In genomic region chr17:75864448-75864871, GRCh38 we compare ENCODE assay signal across 8 cellular contexts. TPM values are rescaled to one million over a fixed set of nuclear protein-coding genes. Genes with fewer than 3 reads are reported as not detected.
A peak's percentile ranks its signal among the peaks of the same experiment; 100 is the strongest.
DNase-seq lines count a peak whose midpoint lies in the region; ATAC-seq and TF ChIP-seq lines count a peak whose summit lies in the region.

No MANE protein-coding gene starts in this region.

- H3K36me3 ChIP-seq in SJCRH30 = no peaks in the 10 kb centered on the region
- no peaks in the 10 kb centered on the region for H3K36me3 ChIP-seq in rectal smooth muscle tissue (ENCODE audit: control insufficient read depth, insufficient read depth, low read length)

- peaks cover 3% of the 10 kb centered on the region for H3K27me3 Mint-ChIP-seq in glutamatergic neuron (ENCODE audit: unreplicated experiment)

- no peak overlapping the region for H3K4me3 Mint-ChIP-seq in glutamatergic neuron (ENCODE audit: unreplicated experiment)

- H3K4me3 ChIP-seq in SJCRH30 (no peak overlapping the region), rectal smooth muscle tissue (ENCODE audit: low read length) (no peak overlapping the region)

- H3K27me3 ChIP-seq in SJCRH30 (no peaks in the 10 kb centered on the region), rectal smooth muscle tissue (ENCODE audit: control insufficient read depth, insufficient read depth, low read length) (no peaks in the 10 kb centered on the region)

- H3K9ac ChIP-seq in rectal smooth muscle tissue (ENCODE audit: low read length) = no peak overlapping the region

- DNase-seq in AG20443 (ENCODE audit: low spot score) (peak; percentile 77), SJCRH30 (peak; percentile 94 to 98), NCI-H446 treated with DMSO at 0.1 percent for 48 hours (lab: John Stamatoyannopoulos, UW) (no peak), glutamatergic neuron (no peak)

- no peak for TF ChIP-seq CTCF in glutamatergic neuron (IDR thresholded peaks at IDR 0.05; ENCODE audit: partially characterized antibody, unreplicated experiment)

- H3K9me3 Mint-ChIP-seq in glutamatergic neuron (ENCODE audit: unreplicated experiment) = peaks cover 2% of the 10 kb centered on the region

- H3K9me3 ChIP-seq in SJCRH30 (replicated peaks) = no peaks in the 10 kb centered on the region

- ATAC-seq in GM18861 (IDR thresholded peaks at IDR 0.05; ENCODE audit: unreplicated experiment) (peak; percentile 70), HG02973 (IDR thresholded peaks at IDR 0.05; ENCODE audit: unreplicated experiment) (peak; percentile 82), esophagus mucosa (peak; percentile 64)

- H3K27ac Mint-ChIP-seq in glutamatergic neuron (ENCODE audit: unreplicated experiment) = no peak overlapping the region

- H3K36me3 Mint-ChIP-seq in glutamatergic neuron (ENCODE audit: unreplicated experiment) = no peaks in the 10 kb centered on the region

- peaks cover 2% of the 10 kb centered on the region for H3K4me1 Mint-ChIP-seq in glutamatergic neuron (ENCODE audit: low read depth, unreplicated experiment)

- H3K27ac ChIP-seq in SJCRH30 (no peak overlapping the region; the same call in 1 of the 2 replicates), rectal smooth muscle tissue (ENCODE audit: low read depth, low read length) (peak overlapping the region; percentile 60)

- H3K4me1 ChIP-seq in SJCRH30 (peaks cover 37% of the 10 kb centered on the region), rectal smooth muscle tissue (ENCODE audit: control insufficient read depth, insufficient read depth, low read length) (peaks cover 8% of the 10 kb centered on the region)

RNA-seq across cellular contexts. Expression of gene WBP2, which starts 9.3 kb away (rescaled TPM):
- total RNA-seq in SJCRH30 (2014; rRNA removed; shearing (Covaris generic)) = 36.3 and 38.3 TPM in 2 replicates
- 57.5 TPM for total RNA-seq in esophagus mucosa
- total RNA-seq in glutamatergic neuron (ENCODE audit: unreplicated experiment) = 111 TPM

RNA-seq across cellular contexts. Expression of gene TRIM47, which starts 13.9 kb away (rescaled TPM):
- 8.1 and 9.9 TPM in 2 replicates for total RNA-seq in SJCRH30 (2014; rRNA removed; shearing (Covaris generic))
- total RNA-seq in esophagus mucosa = 23.4 TPM
- 2.1 TPM for total RNA-seq in glutamatergic neuron (ENCODE audit: unreplicated experiment)

RNA-seq across cellular contexts. Expression of gene UNC13D, which starts 20.3 kb away (rescaled TPM):
- 1.4 and 3.2 TPM in 2 replicates for total RNA-seq in SJCRH30 (2014; rRNA removed; shearing (Covaris generic))
- total RNA-seq in esophagus mucosa (26.0 TPM), glutamatergic neuron (ENCODE audit: unreplicated experiment) (2.4 TPM)

RNA-seq across cellular contexts. Expression of gene TRIM65, which starts 32.3 kb away (rescaled TPM):
- total RNA-seq in SJCRH30 (2014; rRNA removed; shearing (Covaris generic)) = 7.4 and 7.9 TPM in 2 replicates
- total RNA-seq in esophagus mucosa = 10.6 TPM
- 24.3 TPM for total RNA-seq in glutamatergic neuron (ENCODE audit: unreplicated experiment)

RNA-seq across cellular contexts. Expression of gene MRPL38, which starts 40.2 kb away (rescaled TPM):
- total RNA-seq in SJCRH30 (2014; rRNA removed; shearing (Covaris generic)) = 43.6 and 47.1 TPM in 2 replicates
- total RNA-seq in esophagus mucosa = 81.8 TPM
- total RNA-seq in glutamatergic neuron (ENCODE audit: unreplicated experiment) = 133 TPM

Comparison
In these comparisons a context has a peak if more than half of its experiments do, and no peak if none do; other contexts are left out.
1. DNase-seq: peak in AG20443 (single experiment) and SJCRH30 (2 of 2); none in NCI-H446 treated with DMSO at 0.1 percent for 48 hours (single experiment) and glutamatergic neuron (single experiment).
2. Peak in every context shown above with its lines, with median percentiles within 50 percentile points of each other: ATAC-seq.